1 cellular context compared by ENCODE assay signal in the genomic region with DNA sequence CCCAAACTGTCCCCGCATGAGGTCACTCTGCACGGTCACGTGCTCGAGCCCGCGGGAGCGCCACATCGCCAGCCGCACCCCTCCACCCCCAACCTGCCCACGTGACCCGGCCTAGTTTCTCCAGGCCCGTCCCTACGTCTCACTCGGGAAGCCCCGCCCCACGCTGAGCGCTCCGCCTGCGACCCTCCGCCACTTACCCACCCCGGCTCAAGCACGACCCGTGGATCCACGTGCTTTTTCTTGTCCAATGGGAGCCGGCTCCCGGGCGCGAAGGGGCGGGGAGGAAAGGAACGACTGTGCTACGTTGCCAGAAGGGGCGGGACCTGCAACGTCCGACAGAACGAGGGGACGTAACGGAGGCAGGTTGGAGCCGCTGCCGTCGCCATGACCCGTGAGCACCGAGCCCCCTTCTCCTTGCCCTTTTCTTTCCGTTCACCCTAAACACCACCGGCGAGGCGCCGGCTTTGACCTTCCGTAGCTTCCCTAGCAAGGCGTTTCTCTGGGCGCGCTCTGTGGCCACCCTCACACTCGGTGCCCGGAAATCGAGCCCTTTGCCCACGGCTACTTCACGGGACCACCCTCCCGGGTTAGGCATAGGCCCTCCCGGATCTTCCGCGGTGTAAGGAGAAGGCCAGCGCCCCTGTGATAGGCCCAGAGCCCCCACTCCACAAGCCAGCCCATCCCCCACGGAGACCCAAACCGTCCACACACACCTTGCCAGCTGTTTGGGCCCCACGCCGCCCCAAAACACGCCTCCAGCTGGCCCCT.
A peak's percentile ranks its signal among the peaks of the same experiment; 100 is the strongest.
TF ChIP-seq lines count a peak whose summit lies in the region.

A gene (plus strand): TSS at position 328 of the 768 bp plus-strand sequence. CDS start 57 bp downstream, at position 385.

TF ChIP-seq in HepG2, 621 proteins besides CTCF, POLR2A, EP300 and RAD21 (continued from another document and continues in another):
- TF ChIP-seq, protein P1, sequence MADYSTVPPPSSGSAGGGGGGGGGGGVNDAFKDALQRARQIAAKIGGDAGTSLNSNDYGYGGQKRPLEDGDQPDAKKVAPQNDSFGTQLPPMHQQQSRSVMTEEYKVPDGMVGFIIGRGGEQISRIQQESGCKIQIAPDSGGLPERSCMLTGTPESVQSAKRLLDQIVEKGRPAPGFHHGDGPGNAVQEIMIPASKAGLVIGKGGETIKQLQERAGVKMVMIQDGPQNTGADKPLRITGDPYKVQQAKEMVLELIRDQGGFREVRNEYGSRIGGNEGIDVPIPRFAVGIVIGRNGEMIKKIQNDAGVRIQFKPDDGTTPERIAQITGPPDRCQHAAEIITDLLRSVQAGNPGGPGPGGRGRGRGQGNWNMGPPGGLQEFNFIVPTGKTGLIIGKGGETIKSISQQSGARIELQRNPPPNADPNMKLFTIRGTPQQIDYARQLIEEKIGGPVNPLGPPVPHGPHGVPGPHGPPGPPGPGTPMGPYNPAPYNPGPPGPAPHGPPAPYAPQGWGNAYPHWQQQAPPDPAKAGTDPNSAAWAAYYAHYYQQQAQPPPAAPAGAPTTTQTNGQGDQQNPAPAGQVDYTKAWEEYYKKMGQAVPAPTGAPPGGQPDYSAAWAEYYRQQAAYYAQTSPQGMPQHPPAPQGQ (CRISPR knock-in tag; IDR thresholded peaks at IDR 0.05; ENCODE audit: borderline replicate concordance): no peak
- TF ChIP-seq ZBTB7B (CRISPR knock-in tag; IDR thresholded peaks at IDR 0.05) (0 out of 2 replicates have a peak, but pooled peaks have one; percentile 24), JUNB (CRISPR knock-in tag; IDR thresholded peaks at IDR 0.05; ENCODE audit: borderline replicate concordance) (no peak), MYC (CRISPR knock-in tag; IDR thresholded peaks at IDR 0.05; ENCODE audit: borderline replicate concordance) (peak; percentile 89), SP5 (CRISPR knock-in tag; IDR thresholded peaks at IDR 0.05; ENCODE audit: borderline replicate concordance, low read depth) (peak; percentile 55; the same call in 1 of the 2 replicates), U2AF1 (optimal IDR thresholded peaks at IDR 0.05; ENCODE audit: low read depth, low read length) (no peak), ONECUT2 (CRISPR knock-in tag; IDR thresholded peaks at IDR 0.05) (no peak), ZSCAN25 (CRISPR knock-in tag; IDR thresholded peaks at IDR 0.05) (peak; percentile 90; the same call in 1 of the 2 replicates), SAP130 (CRISPR knock-in tag; IDR thresholded peaks at IDR 0.05; ENCODE audit: low read depth) (peak; percentile 87), ZBTB21 (CRISPR knock-in tag; IDR thresholded peaks at IDR 0.05) (no peak), ZFP36L1 (CRISPR knock-in tag; IDR thresholded peaks at IDR 0.05) (0 out of 2 replicates have a peak, but pooled peaks have one; percentile 15), GATAD2A (CRISPR knock-in tag; IDR thresholded peaks at IDR 0.05) (no peak), ZFP36L2 (CRISPR knock-in tag; IDR thresholded peaks at IDR 0.05) (no peak), ZNF564 (CRISPR knock-in tag; IDR thresholded peaks at IDR 0.05) (no peak), RBM22 (optimal IDR thresholded peaks at IDR 0.05; ENCODE audit: low read length) (no peak), FOXM1 (CRISPR knock-in tag; IDR thresholded peaks at IDR 0.05) (no peak), ZNF549 (CRISPR knock-in tag; IDR thresholded peaks at IDR 0.05) (no peak), ZFP82 (CRISPR knock-in tag; IDR thresholded peaks at IDR 0.05; ENCODE audit: borderline replicate concordance) (peak; percentile 55; the same call in 1 of the 2 replicates), MXD4 (CRISPR knock-in tag; IDR thresholded peaks at IDR 0.05) (peak; percentile 75), NPAS2 (CRISPR knock-in tag; IDR thresholded peaks at IDR 0.05; ENCODE audit: borderline replicate concordance) (no peak), ZNF547 (CRISPR knock-in tag; IDR thresholded peaks at IDR 0.05) (0 out of 2 replicates have a peak, but pooled peaks have one; percentile 31), ZBTB20 (CRISPR knock-in tag; IDR thresholded peaks at IDR 0.05; ENCODE audit: borderline replicate concordance, low read depth) (0 out of 2 replicates have a peak, but pooled peaks have one; percentile 25), RXRA (CRISPR knock-in tag; IDR thresholded peaks at IDR 0.05) (peak; percentile 41; the same call in 1 of the 2 replicates), ELF1 (CRISPR knock-in tag; IDR thresholded peaks at IDR 0.05) (peak; percentile 40; the same call in 1 of the 2 replicates), RARA (CRISPR knock-in tag; IDR thresholded peaks at IDR 0.05) (no peak), ETV6 (CRISPR knock-in tag; conservative IDR thresholded peaks at IDR 0.05) (no peak), ZNF510 (CRISPR knock-in tag; IDR thresholded peaks at IDR 0.05; ENCODE audit: low read depth) (0 out of 2 replicates have a peak, but pooled peaks have one; percentile 35), CHD4 (IDR thresholded peaks at IDR 0.05; ENCODE audit: borderline replicate concordance, low read length) (no peak), SRY (CRISPR knock-in tag; IDR thresholded peaks at IDR 0.05) (peak; percentile 82; the same call in 1 of the 2 replicates), ELF3 (CRISPR knock-in tag; IDR thresholded peaks at IDR 0.05) (no peak)
- TF ChIP-seq, protein P2, sequence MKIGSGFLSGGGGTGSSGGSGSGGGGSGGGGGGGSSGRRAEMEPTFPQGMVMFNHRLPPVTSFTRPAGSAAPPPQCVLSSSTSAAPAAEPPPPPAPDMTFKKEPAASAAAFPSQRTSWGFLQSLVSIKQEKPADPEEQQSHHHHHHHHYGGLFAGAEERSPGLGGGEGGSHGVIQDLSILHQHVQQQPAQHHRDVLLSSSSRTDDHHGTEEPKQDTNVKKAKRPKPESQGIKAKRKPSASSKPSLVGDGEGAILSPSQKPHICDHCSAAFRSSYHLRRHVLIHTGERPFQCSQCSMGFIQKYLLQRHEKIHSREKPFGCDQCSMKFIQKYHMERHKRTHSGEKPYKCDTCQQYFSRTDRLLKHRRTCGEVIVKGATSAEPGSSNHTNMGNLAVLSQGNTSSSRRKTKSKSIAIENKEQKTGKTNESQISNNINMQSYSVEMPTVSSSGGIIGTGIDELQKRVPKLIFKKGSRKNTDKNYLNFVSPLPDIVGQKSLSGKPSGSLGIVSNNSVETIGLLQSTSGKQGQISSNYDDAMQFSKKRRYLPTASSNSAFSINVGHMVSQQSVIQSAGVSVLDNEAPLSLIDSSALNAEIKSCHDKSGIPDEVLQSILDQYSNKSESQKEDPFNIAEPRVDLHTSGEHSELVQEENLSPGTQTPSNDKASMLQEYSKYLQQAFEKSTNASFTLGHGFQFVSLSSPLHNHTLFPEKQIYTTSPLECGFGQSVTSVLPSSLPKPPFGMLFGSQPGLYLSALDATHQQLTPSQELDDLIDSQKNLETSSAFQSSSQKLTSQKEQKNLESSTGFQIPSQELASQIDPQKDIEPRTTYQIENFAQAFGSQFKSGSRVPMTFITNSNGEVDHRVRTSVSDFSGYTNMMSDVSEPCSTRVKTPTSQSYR (CRISPR knock-in tag; IDR thresholded peaks at IDR 0.05; ENCODE audit: borderline replicate concordance): peak; percentile 80
- TF ChIP-seq, protein P3, sequence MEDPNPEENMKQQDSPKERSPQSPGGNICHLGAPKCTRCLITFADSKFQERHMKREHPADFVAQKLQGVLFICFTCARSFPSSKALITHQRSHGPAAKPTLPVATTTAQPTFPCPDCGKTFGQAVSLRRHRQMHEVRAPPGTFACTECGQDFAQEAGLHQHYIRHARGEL (CRISPR knock-in tag; IDR thresholded peaks at IDR 0.05): no peak
- TF ChIP-seq, protein P4, sequence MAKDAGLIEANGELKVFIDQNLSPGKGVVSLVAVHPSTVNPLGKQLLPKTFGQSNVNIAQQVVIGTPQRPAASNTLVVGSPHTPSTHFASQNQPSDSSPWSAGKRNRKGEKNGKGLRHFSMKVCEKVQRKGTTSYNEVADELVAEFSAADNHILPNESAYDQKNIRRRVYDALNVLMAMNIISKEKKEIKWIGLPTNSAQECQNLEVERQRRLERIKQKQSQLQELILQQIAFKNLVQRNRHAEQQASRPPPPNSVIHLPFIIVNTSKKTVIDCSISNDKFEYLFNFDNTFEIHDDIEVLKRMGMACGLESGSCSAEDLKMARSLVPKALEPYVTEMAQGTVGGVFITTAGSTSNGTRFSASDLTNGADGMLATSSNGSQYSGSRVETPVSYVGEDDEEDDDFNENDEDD (CRISPR knock-in tag; IDR thresholded peaks at IDR 0.05; ENCODE audit: borderline replicate concordance): peak; percentile 89; the same call in 1 of the 2 replicates
- TF ChIP-seq, protein P5, sequence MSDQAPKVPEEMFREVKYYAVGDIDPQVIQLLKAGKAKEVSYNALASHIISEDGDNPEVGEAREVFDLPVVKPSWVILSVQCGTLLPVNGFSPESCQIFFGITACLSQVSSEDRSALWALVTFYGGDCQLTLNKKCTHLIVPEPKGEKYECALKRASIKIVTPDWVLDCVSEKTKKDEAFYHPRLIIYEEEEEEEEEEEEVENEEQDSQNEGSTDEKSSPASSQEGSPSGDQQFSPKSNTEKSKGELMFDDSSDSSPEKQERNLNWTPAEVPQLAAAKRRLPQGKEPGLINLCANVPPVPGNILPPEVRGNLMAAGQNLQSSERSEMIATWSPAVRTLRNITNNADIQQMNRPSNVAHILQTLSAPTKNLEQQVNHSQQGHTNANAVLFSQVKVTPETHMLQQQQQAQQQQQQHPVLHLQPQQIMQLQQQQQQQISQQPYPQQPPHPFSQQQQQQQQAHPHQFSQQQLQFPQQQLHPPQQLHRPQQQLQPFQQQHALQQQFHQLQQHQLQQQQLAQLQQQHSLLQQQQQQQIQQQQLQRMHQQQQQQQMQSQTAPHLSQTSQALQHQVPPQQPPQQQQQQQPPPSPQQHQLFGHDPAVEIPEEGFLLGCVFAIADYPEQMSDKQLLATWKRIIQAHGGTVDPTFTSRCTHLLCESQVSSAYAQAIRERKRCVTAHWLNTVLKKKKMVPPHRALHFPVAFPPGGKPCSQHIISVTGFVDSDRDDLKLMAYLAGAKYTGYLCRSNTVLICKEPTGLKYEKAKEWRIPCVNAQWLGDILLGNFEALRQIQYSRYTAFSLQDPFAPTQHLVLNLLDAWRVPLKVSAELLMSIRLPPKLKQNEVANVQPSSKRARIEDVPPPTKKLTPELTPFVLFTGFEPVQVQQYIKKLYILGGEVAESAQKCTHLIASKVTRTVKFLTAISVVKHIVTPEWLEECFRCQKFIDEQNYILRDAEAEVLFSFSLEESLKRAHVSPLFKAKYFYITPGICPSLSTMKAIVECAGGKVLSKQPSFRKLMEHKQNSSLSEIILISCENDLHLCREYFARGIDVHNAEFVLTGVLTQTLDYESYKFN (CRISPR knock-in tag; conservative IDR thresholded peaks at IDR 0.05): peak; percentile 51
- TF ChIP-seq, protein P6, sequence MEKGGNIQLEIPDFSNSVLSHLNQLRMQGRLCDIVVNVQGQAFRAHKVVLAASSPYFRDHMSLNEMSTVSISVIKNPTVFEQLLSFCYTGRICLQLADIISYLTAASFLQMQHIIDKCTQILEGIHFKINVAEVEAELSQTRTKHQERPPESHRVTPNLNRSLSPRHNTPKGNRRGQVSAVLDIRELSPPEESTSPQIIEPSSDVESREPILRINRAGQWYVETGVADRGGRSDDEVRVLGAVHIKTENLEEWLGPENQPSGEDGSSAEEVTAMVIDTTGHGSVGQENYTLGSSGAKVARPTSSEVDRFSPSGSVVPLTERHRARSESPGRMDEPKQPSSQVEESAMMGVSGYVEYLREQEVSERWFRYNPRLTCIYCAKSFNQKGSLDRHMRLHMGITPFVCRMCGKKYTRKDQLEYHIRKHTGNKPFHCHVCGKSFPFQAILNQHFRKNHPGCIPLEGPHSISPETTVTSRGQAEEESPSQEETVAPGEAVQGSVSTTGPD (CRISPR knock-in tag; IDR thresholded peaks at IDR 0.05): 0 out of 2 replicates have a peak, but pooled peaks have one; percentile 42
- TF ChIP-seq, protein P7, sequence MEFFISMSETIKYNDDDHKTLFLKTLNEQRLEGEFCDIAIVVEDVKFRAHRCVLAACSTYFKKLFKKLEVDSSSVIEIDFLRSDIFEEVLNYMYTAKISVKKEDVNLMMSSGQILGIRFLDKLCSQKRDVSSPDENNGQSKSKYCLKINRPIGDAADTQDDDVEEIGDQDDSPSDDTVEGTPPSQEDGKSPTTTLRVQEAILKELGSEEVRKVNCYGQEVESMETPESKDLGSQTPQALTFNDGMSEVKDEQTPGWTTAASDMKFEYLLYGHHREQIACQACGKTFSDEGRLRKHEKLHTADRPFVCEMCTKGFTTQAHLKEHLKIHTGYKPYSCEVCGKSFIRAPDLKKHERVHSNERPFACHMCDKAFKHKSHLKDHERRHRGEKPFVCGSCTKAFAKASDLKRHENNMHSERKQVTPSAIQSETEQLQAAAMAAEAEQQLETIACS (CRISPR knock-in tag; IDR thresholded peaks at IDR 0.05): peak; percentile 62
- TF ChIP-seq, protein P8, sequence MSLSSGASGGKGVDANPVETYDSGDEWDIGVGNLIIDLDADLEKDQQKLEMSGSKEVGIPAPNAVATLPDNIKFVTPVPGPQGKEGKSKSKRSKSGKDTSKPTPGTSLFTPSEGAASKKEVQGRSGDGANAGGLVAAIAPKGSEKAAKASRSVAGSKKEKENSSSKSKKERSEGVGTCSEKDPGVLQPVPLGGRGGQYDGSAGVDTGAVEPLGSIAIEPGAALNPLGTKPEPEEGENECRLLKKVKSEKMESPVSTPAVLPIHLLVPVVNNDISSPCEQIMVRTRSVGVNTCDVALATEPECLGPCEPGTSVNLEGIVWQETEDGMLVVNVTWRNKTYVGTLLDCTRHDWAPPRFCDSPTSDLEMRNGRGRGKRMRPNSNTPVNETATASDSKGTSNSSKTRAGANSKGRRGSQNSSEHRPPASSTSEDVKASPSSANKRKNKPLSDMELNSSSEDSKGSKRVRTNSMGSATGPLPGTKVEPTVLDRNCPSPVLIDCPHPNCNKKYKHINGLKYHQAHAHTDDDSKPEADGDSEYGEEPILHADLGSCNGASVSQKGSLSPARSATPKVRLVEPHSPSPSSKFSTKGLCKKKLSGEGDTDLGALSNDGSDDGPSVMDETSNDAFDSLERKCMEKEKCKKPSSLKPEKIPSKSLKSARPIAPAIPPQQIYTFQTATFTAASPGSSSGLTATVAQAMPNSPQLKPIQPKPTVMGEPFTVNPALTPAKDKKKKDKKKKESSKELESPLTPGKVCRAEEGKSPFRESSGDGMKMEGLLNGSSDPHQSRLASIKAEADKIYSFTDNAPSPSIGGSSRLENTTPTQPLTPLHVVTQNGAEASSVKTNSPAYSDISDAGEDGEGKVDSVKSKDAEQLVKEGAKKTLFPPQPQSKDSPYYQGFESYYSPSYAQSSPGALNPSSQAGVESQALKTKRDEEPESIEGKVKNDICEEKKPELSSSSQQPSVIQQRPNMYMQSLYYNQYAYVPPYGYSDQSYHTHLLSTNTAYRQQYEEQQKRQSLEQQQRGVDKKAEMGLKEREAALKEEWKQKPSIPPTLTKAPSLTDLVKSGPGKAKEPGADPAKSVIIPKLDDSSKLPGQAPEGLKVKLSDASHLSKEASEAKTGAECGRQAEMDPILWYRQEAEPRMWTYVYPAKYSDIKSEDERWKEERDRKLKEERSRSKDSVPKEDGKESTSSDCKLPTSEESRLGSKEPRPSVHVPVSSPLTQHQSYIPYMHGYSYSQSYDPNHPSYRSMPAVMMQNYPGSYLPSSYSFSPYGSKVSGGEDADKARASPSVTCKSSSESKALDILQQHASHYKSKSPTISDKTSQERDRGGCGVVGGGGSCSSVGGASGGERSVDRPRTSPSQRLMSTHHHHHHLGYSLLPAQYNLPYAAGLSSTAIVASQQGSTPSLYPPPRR (CRISPR knock-in tag; IDR thresholded peaks at IDR 0.05; ENCODE audit: borderline replicate concordance): no peak
- TF ChIP-seq, protein P9, sequence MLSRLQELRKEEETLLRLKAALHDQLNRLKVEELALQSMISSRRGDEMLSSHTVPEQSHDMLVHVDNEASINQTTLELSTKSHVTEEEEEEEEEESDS (CRISPR knock-in tag; IDR thresholded peaks at IDR 0.05; ENCODE audit: borderline replicate concordance): no peak
